Comparison of ENCODE assay signal across 10 cellular contexts in genomic region chr2:191486584-191487320, GRCh38.
DNase-seq lines count a peak whose midpoint lies in the region; ATAC-seq and TF ChIP-seq lines count a peak whose summit lies in the region.
"Had no signal": no experiment of that assay in that cellular context is flagged by ENCODE, and none has a peak within 500 bp of the region (broad histone marks: within the 10 kb centered on the region; RNA-seq: fewer than 3 reads in every experiment).

No MANE protein-coding gene starts in this region.

- H3K36me3 Mint-ChIP-seq in chondrocyte (ENCODE audit: low read depth) (peaks cover 5% of the 10 kb centered on the region), glutamatergic neuron (ENCODE audit: unreplicated experiment) (peaks cover 18% of the 10 kb centered on the region)
- H3K36me3 Mint-ChIP-seq in naive thymus-derived CD4-positive, alpha-beta T cell = peaks cover 0 to 7% (median 0%) of the 10 kb centered on the region in 5 donors

- H3K4me1 Mint-ChIP-seq in chondrocyte (ENCODE audit: low read depth) = peaks cover 24% of the 10 kb centered on the region
- H3K4me1 Mint-ChIP-seq in glutamatergic neuron (ENCODE audit: low read depth, unreplicated experiment) = peaks cover 4% of the 10 kb centered on the region
- H3K4me1 Mint-ChIP-seq in naive thymus-derived CD4-positive, alpha-beta T cell = no peaks in the 10 kb centered on the region

- in situ Hi-C loops in KBM-7 (cut with MboI; ENCODE audit: low pct_unique_long_range_greater_than_20kb, low sequenced_read_pairs) = no loop called here
- in situ Hi-C loops in GM13977 (cut with MboI; ENCODE audit: low pct_unique_long_range_greater_than_20kb, low sequenced_read_pairs, unreplicated experiment) = no loop called here

- H3K9me3 Mint-ChIP-seq in chondrocyte (ENCODE audit: low read depth) (peaks cover 16% of the 10 kb centered on the region), glutamatergic neuron (ENCODE audit: unreplicated experiment) (peaks cover 3% of the 10 kb centered on the region)
- H3K9me3 Mint-ChIP-seq in naive thymus-derived CD4-positive, alpha-beta T cell = peaks cover 8 to 30% (median 13%) of the 10 kb centered on the region in 11 donors

- intact Hi-C loops in naive thymus-derived CD4-positive, alpha-beta T cell (cut with micrococcal nuclease) = no loop called here

- ATAC-seq in HG03039 (IDR thresholded peaks at IDR 0.05; ENCODE audit: unreplicated experiment) = no peak
- no peak for ATAC-seq in naive thymus-derived CD4-positive, alpha-beta T cell
- ATAC-seq: lower lobe of right lung had no signal

- TF ChIP-seq CTCF in chondrocyte (IDR thresholded peaks at IDR 0.05) = no peak
- TF ChIP-seq CTCF in glutamatergic neuron (IDR thresholded peaks at IDR 0.05; ENCODE audit: partially characterized antibody, unreplicated experiment) = no peak
- TF ChIP-seq CTCF in GM13977 (IDR thresholded peaks at IDR 0.05; ENCODE audit: extremely low read depth, insufficient read depth, missing control alignments) = no peak

- peak overlapping the region; percentile 75 for H3K27ac Mint-ChIP-seq in chondrocyte (ENCODE audit: unreplicated experiment)
- H3K27ac Mint-ChIP-seq in glutamatergic neuron (ENCODE audit: unreplicated experiment) = no peak overlapping the region
- no peak overlapping the region for H3K27ac Mint-ChIP-seq in naive thymus-derived CD4-positive, alpha-beta T cell

- peak; percentile 99 for DNase-seq in EH (ENCODE audit: low read depth)
- peak; percentile 14 for DNase-seq in KBM-7
- no peak for DNase-seq in chondrocyte (ENCODE audit: low spot score)
- peak; percentile 9 for DNase-seq in occipital lobe (lab: John Stamatoyannopoulos, UW)
- DNase-seq in glutamatergic neuron = no peak
- no peak for DNase-seq in GM13977 (ENCODE audit: low spot score)
- DNase-seq in naive thymus-derived CD4-positive, alpha-beta T cell = no peak
- DNase-seq: lower lobe of right lung, NCI-H345 had no signal

- H3K27me3 Mint-ChIP-seq in chondrocyte (ENCODE audit: low read depth) = no peaks in the 10 kb centered on the region
- peaks cover 1% of the 10 kb centered on the region for H3K27me3 Mint-ChIP-seq in glutamatergic neuron (ENCODE audit: unreplicated experiment)
- peaks cover 6 to 22% (median 10%) of the 10 kb centered on the region in 5 donors for H3K27me3 Mint-ChIP-seq in naive thymus-derived CD4-positive, alpha-beta T cell

- no peaks in the 10 kb centered on the region for H3K27me3 ChIP-seq in naive thymus-derived CD4-positive, alpha-beta T cell (ENCODE audit: control insufficient read depth in 2 of 2, insufficient read depth in 2 of 2, low read length in 2 of 2)

- H3K4me1 ChIP-seq in naive thymus-derived CD4-positive, alpha-beta T cell (ENCODE audit: control insufficient read depth in 2 of 2, insufficient read depth in 2 of 2, low read length in 2 of 2) = no peaks in the 10 kb centered on the region
- H3K4me1 ChIP-seq: lower lobe of right lung had no signal

- H3K4me3 Mint-ChIP-seq in chondrocyte (ENCODE audit: unreplicated experiment) = no peak overlapping the region
- H3K4me3 Mint-ChIP-seq in glutamatergic neuron (ENCODE audit: unreplicated experiment) = no peak overlapping the region
- no peak overlapping the region for H3K4me3 Mint-ChIP-seq in naive thymus-derived CD4-positive, alpha-beta T cell

- H3K36me3 ChIP-seq in naive thymus-derived CD4-positive, alpha-beta T cell (ENCODE audit: control insufficient read depth in 2 of 3, insufficient read depth in 3 of 3, low read length in 3 of 3) = no peaks in the 10 kb centered on the region
- H3K36me3 ChIP-seq: lower lobe of right lung had no signal

- POLR2A ChIA-PET in naive thymus-derived CD4-positive, alpha-beta T cell (lab: Charles Lee) = no interaction called here

- H3K9me3 ChIP-seq in naive thymus-derived CD4-positive, alpha-beta T cell (ENCODE audit: control insufficient read depth in 2 of 3, low read length in 3 of 3) = no peaks in the 10 kb centered on the region

- CTCF ChIA-PET in naive thymus-derived CD4-positive, alpha-beta T cell (lab: Charles Lee) = no interaction called here

- H3K4me3 ChIP-seq in naive thymus-derived CD4-positive, alpha-beta T cell (ENCODE audit: low read length) = no peak overlapping the region
- H3K4me3 ChIP-seq: lower lobe of right lung had no signal

- no peak overlapping the region for H3K27ac ChIP-seq in naive thymus-derived CD4-positive, alpha-beta T cell (ENCODE audit: low read depth, low read length)
- H3K27ac ChIP-seq: lower lobe of right lung had no signal

Comparison
In these comparisons a context has a peak if more than half of its experiments do, and no peak if none do; other contexts are left out.
1. DNase-seq: peak in EH (single experiment), KBM-7 (single experiment) and occipital lobe (single experiment); none in chondrocyte (single experiment), glutamatergic neuron (single experiment), GM13977 (single experiment) and naive thymus-derived CD4-positive, alpha-beta T cell (0 of 9).